Comparison of ENCODE assay signal across 8 cellular contexts in the genomic region with DNA sequence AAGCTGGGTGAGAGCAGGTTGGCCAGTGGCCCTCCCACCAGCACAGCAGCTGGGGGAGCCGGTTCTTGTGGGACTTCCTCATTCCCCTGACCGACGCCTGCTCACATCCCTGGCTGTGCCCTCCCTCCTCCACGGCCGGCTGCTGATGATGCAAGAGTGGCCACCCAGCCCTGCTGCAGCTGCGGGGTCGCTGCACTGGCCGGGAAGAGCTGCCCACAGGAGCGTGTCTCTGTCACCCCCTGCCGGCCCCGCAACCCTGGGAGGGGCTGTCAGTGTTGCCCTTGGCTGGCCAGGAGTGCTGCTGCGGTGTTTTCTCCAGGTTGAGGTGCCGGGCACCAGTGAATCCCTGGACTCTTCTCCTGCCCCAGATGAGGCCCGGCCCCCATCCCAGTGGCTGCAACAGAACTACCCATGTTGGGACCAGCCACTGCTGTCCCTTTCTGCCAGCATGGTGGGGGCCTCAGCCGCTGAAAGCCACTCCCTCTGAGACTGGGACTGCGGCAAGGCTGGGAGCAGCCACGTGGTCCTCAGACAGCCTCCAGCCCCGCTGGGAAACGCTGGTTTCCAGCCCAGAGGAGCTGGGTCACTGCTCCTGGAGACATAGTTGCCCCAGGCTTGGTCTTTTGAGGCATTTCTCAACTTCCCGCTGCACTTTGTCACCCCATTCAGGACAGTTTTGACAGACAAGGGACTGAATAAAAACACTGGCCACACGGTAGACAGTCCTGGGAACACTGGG. TPM values are rescaled to one million over a fixed set of nuclear protein-coding genes. Genes with fewer than 3 reads are reported as not detected.
A peak's percentile ranks its signal among the peaks of the same experiment; 100 is the strongest.
DNase-seq lines count a peak whose midpoint lies in the region; ATAC-seq, FAIRE-seq and TF ChIP-seq lines count a peak whose summit lies in the region.

No MANE protein-coding gene starts in this region.

- peaks cover 24% of the 10 kb centered on the region for H3K79me2 ChIP-seq in K562 (ENCODE audit: control insufficient read depth, insufficient read depth, low read length)

- ATAC-seq in K562: peak; percentile 81
- ATAC-seq in GM21423 (IDR thresholded peaks at IDR 0.05; ENCODE audit: unreplicated experiment): no peak

- POLR2A ChIA-PET in K562 (lab: Yijun Ruan, JAX): interaction anchor here (0.6 to 1.9 kb wide), 8 partner anchors 9 to 45 kb away, joined by 3 to 12 read pairs (median 4); a partner anchor contains a TSS

- under 1% methylated on average over 21 of the region's 21 CpGs for WGBS in K562 (ENCODE audit: insufficient coverage, low coverage, missing lambda C conversion rate)

- peak; percentile 30 to 47; a peak in 3 of 4 replicates for TF ChIP-seq RAD21 in K562 (CRISPR knock-in tag; conservative IDR thresholded peaks at IDR 0.05 in 1 of 2, IDR thresholded peaks at IDR 0.05 in 1 of 2)

- TF ChIP-seq CTCF in K562 (IDR thresholded peaks at IDR 0.05 in 2 of 3, conservative IDR thresholded peaks at IDR 0.05 in 1 of 3; ENCODE audit: insufficient read depth in 2 of 3, low read depth in 1 of 3, low read length in 3 of 3): peak; percentile 53 to 73 (median 55); a peak in 5 of 6 replicates

- in situ Hi-C loops in K562 (cut with MboI): no loop called here

- DNase-seq in EL (peak; percentile 87), NAMALWA (ENCODE audit: low spot score) (peak; percentile 63), K562 (ENCODE audit: extremely low read depth in 1 of 4, low spot score in 3 of 4) (peak; percentile 68 to 79 (median 72)), left kidney (ENCODE audit: low read depth, low spot score) (peak; percentile 92), NCI-H2081 treated with DMSO at 0.1 percent for 48 hours (lab: John Stamatoyannopoulos, UW) (no peak)
- DNase-seq in stimulated activated CD4-positive, alpha-beta T cell treated with anti-CD3 and anti-CD28 coated beads, Interleukin-15, amount 100 ng/mL, for 24 hours: no peak

- TF ChIP-seq EP300 in K562 (IDR thresholded peaks at IDR 0.05; ENCODE audit: low read length): no peak

- H3K4me3 ChIP-seq in K562: peak overlapping the region; percentile 55
- H3K4me3 ChIP-seq in subcutaneous abdominal adipose tissue (ENCODE audit: low read depth in 1 of 5, low read length in 5 of 5): peak overlapping the region; percentile 31 to 54 (median 48)

- H3K27ac ChIP-seq in K562 (ENCODE audit: extremely low read depth, low read depth, low read length): peak overlapping the region; percentile 79
- no peak overlapping the region for H3K27ac ChIP-seq in subcutaneous abdominal adipose tissue (ENCODE audit: low read depth, low read length)

- no peak for FAIRE-seq in K562 (lab: Jason Lieb, UNC)

- H3K9me3 ChIP-seq in K562 (replicated peaks; ENCODE audit: control insufficient read depth, insufficient read depth, low read depth, low read length): no peaks in the 10 kb centered on the region
- no peaks in the 10 kb centered on the region for H3K9me3 ChIP-seq in subcutaneous abdominal adipose tissue (ENCODE audit: control insufficient read depth in 5 of 5, low read length in 5 of 5)

- H3K4me2 ChIP-seq in K562 (ENCODE audit: insufficient read depth, low read length): peak overlapping the region; percentile 95

- H3K9ac ChIP-seq in K562 (ENCODE audit: insufficient read depth in 1 of 2, low read depth in 2 of 2, low read length in 2 of 2) (peak overlapping the region; percentile 89 to 93), subcutaneous abdominal adipose tissue (ENCODE audit: low read length in 5 of 5) (peak overlapping the region in 2 of 5 donors; percentile 52 to 64)

- H2AFZ ChIP-seq in K562 (ENCODE audit: low read depth, low read length): peak overlapping the region; percentile 79

- H3K9me1 ChIP-seq in K562 (ENCODE audit: control insufficient read depth, insufficient read depth, low read length): no peaks in the 10 kb centered on the region

- no peaks in the 10 kb centered on the region for H4K20me1 ChIP-seq in K562 (replicated peaks; ENCODE audit: control insufficient read depth, insufficient read depth, low read length)

- H3K27me3 ChIP-seq in K562 (ENCODE audit: control insufficient read depth in 2 of 2, insufficient read depth in 2 of 2, low read length in 2 of 2): no peaks in the 10 kb centered on the region
- no peaks in the 10 kb centered on the region for H3K27me3 ChIP-seq in subcutaneous abdominal adipose tissue (ENCODE audit: control insufficient read depth in 5 of 5, insufficient read depth in 4 of 5, low read length in 5 of 5)

- peaks cover 9 to 84% of the 10 kb centered on the region in 2 experiments; a peak in 4 of 5 replicates for H3K4me1 ChIP-seq in K562 (replicated peaks in 1 of 2; ENCODE audit: control insufficient read depth in 2 of 2, insufficient read depth in 2 of 2, low read length in 2 of 2)
- H3K4me1 ChIP-seq in subcutaneous abdominal adipose tissue (ENCODE audit: control insufficient read depth in 5 of 5, insufficient read depth in 5 of 5, low read length in 5 of 5): peaks cover 1 to 35% (median 20%) of the 10 kb centered on the region in 5 donors

- intact Hi-C loops in K562 (cut with micrococcal nuclease): no loop called here

- peaks cover 76% of the 10 kb centered on the region; the same call in 2 of the 3 replicates for H3K36me3 ChIP-seq in K562 (ENCODE audit: control insufficient read depth, insufficient read depth, low read length)
- H3K36me3 ChIP-seq in subcutaneous abdominal adipose tissue (ENCODE audit: control insufficient read depth in 5 of 5, insufficient read depth in 5 of 5, low read length in 5 of 5): peaks cover 0 to 6% (median 0%) of the 10 kb centered on the region in 5 donors

- no peak for TF ChIP-seq POLR2A in K562 (conservative IDR thresholded peaks at IDR 0.05)

- CTCF ChIA-PET in K562 (lab: Yijun Ruan, JAX; ENCODE audit: low intra/inter-chr PET ratio): no interaction called here

- BruUV-seq in K562 (replicated peaks; lab: Mats Ljungman, UMichigan): TSS peak; percentile 80

RNA-seq across cellular contexts. Expression of a gene that starts 0.7 kb away (rescaled TPM):
- 37.4 and 149 TPM in 2 replicates for total RNA-seq in K562 (2011; cell fraction: chromatin; rRNA removed; ENCODE audit: low replicate concordance)
- 92.6 and 92.9 TPM in 2 replicates for total RNA-seq in K562 (2011; cell fraction: nucleolus; rRNA removed)
- total RNA-seq in K562 (2011; cell fraction: nucleoplasm; rRNA removed): 39.7 and 46.5 TPM in 2 replicates
- total RNA-seq in K562 (2014; rRNA removed): 37.6 and 40.1 TPM in 2 replicates
- total RNA-seq in K562 (2014; rRNA removed; fragmentation: Illumina TruSeq; extraction: Trizol): 3.5 and 3.6 TPM in 2 replicates
- 14.6 and 15.8 TPM in 2 replicates for total RNA-seq in K562 (2015; rRNA removed; fragmentation: Illumina TruSeq; extraction: Trizol)
- 35.6 and 42.7 TPM in 2 replicates for total RNA-seq in K562 (2021)
- polyA plus RNA-seq in K562 (2011; rRNA removed): 9.7 and 27.8 TPM in 2 replicates
- polyA plus RNA-seq in K562 (2011; cell fraction: cytosol; rRNA removed): 10.5 and 13.4 TPM in 2 replicates
- 231 and 234 TPM in 2 replicates for polyA plus RNA-seq in K562 (2011; cell fraction: nucleus; rRNA removed)
- 21.9 and 61.0 TPM in 2 replicates for polyA plus RNA-seq in K562 (2012)
- 4.7 and 13.2 TPM in 2 replicates for polyA plus RNA-seq in K562 (2014; fragmentation: Illumina TruSeq; extraction: Trizol)
- polyA plus RNA-seq in K562 (2014; fragmentation: Nextera tagmentation; extraction: Ambion mirVana): 1 to 10 TPM; 1.7 to 2.0 TPM
- 40.4 and 53.0 TPM in 2 replicates for polyA plus RNA-seq in K562 (2014; rRNA removed)
- polyA minus RNA-seq in K562 (2011; rRNA and poly(A)+ RNA removed): 4.8 and 5.0 TPM in 2 replicates
- 7.2 and 12.8 TPM in 2 replicates for polyA minus RNA-seq in K562 (2011; cell fraction: cytosol; rRNA and poly(A)+ RNA removed)
- 25.8 and 55.4 TPM in 2 replicates for polyA minus RNA-seq in K562 (2011; cell fraction: nucleus; rRNA and poly(A)+ RNA removed)

RNA-seq across cellular contexts. Expression of a gene that starts 9.2 kb away (rescaled TPM):
- 3.5 and 12.0 TPM in 2 replicates for total RNA-seq in K562 (2011; cell fraction: chromatin; rRNA removed; ENCODE audit: low replicate concordance)
- 9.3 and 11.7 TPM in 2 replicates for total RNA-seq in K562 (2011; cell fraction: nucleolus; rRNA removed)
- 3.4 and 4.8 TPM in 2 replicates for total RNA-seq in K562 (2011; cell fraction: nucleoplasm; rRNA removed)
- total RNA-seq in K562 (2014; rRNA removed): 44.6 and 56.7 TPM in 2 replicates
- total RNA-seq in K562 (2014; rRNA removed; fragmentation: Illumina TruSeq; extraction: Trizol): 2.2 and 3.4 TPM in 2 replicates
- 10.0 and 10.8 TPM in 2 replicates for total RNA-seq in K562 (2015; rRNA removed; fragmentation: Illumina TruSeq; extraction: Trizol)
- 25.6 and 25.8 TPM in 2 replicates for total RNA-seq in K562 (2021)
- 3.1 and 3.2 TPM in 2 replicates for polyA plus RNA-seq in K562 (2011; rRNA removed)
- 7.6 and 27.3 TPM in 2 replicates for polyA plus RNA-seq in K562 (2011; cell fraction: cytosol; rRNA removed)
- 4.2 and 7.4 TPM in 2 replicates for polyA plus RNA-seq in K562 (2011; cell fraction: nucleus; rRNA removed)
- polyA plus RNA-seq in K562 (2012): 8.5 and 15.9 TPM in 2 replicates
- 2.2 and 4.2 TPM in 2 replicates for polyA plus RNA-seq in K562 (2014; fragmentation: Illumina TruSeq; extraction: Trizol)
- under 1 TPM; 0.17 to 0.36 TPM for polyA plus RNA-seq in K562 (2014; fragmentation: Nextera tagmentation; extraction: Ambion mirVana)
- polyA plus RNA-seq in K562 (2014; rRNA removed): 22.1 and 29.8 TPM in 2 replicates
- polyA minus RNA-seq in K562 (2011; rRNA and poly(A)+ RNA removed): 0.28 TPM in 1 of 2 replicates, not detected in the other
- polyA minus RNA-seq in K562 (2011; cell fraction: cytosol; rRNA and poly(A)+ RNA removed): 2.6 and 3.4 TPM in 2 replicates
- 2.9 and 3.6 TPM in 2 replicates for polyA minus RNA-seq in K562 (2011; cell fraction: nucleus; rRNA and poly(A)+ RNA removed)

RNA-seq across cellular contexts. Expression of a gene that starts 27.2 kb away (rescaled TPM):
- total RNA-seq in K562 (2011; cell fraction: chromatin; rRNA removed; ENCODE audit: low replicate concordance): 42.9 and 79.4 TPM in 2 replicates
- total RNA-seq in K562 (2011; cell fraction: nucleolus; rRNA removed): 32.0 TPM in 2 replicates
- 23.1 and 26.3 TPM in 2 replicates for total RNA-seq in K562 (2011; cell fraction: nucleoplasm; rRNA removed)
- 14.4 and 15.8 TPM in 2 replicates for total RNA-seq in K562 (2014; rRNA removed)
- total RNA-seq in K562 (2014; rRNA removed; fragmentation: Illumina TruSeq; extraction: Trizol): 7.1 and 8.8 TPM in 2 replicates
- 9.3 and 11.1 TPM in 2 replicates for total RNA-seq in K562 (2015; rRNA removed; fragmentation: Illumina TruSeq; extraction: Trizol)
- total RNA-seq in K562 (2021): 17.1 and 18.7 TPM in 2 replicates
- polyA plus RNA-seq in K562 (2011; rRNA removed): 4.4 and 4.5 TPM in 2 replicates
- polyA plus RNA-seq in K562 (2011; cell fraction: cytosol; rRNA removed): 3.2 and 7.4 TPM in 2 replicates
- polyA plus RNA-seq in K562 (2011; cell fraction: nucleus; rRNA removed): 16.1 and 32.6 TPM in 2 replicates
- 9.7 and 10.5 TPM in 2 replicates for polyA plus RNA-seq in K562 (2012)
- polyA plus RNA-seq in K562 (2014; fragmentation: Illumina TruSeq; extraction: Trizol): 8.8 and 9.0 TPM in 2 replicates
- polyA plus RNA-seq in K562 (2014; fragmentation: Nextera tagmentation; extraction: Ambion mirVana): under 1 TPM; 0.21 to 0.46 TPM
- 18.7 and 21.8 TPM in 2 replicates for polyA plus RNA-seq in K562 (2014; rRNA removed)
- 6.7 and 10.2 TPM in 2 replicates for polyA minus RNA-seq in K562 (2011; rRNA and poly(A)+ RNA removed)
- polyA minus RNA-seq in K562 (2011; cell fraction: cytosol; rRNA and poly(A)+ RNA removed): 6.1 and 7.4 TPM in 2 replicates
- polyA minus RNA-seq in K562 (2011; cell fraction: nucleus; rRNA and poly(A)+ RNA removed): 8.3 and 11.7 TPM in 2 replicates

RNA-seq across cellular contexts. Expression of a gene that starts 37.7 kb away (rescaled TPM):
- total RNA-seq in K562 (2011; cell fraction: chromatin; rRNA removed; ENCODE audit: low replicate concordance): 129 and 278 TPM in 2 replicates
- 185 and 197 TPM in 2 replicates for total RNA-seq in K562 (2011; cell fraction: nucleolus; rRNA removed)
- 143 and 151 TPM in 2 replicates for total RNA-seq in K562 (2011; cell fraction: nucleoplasm; rRNA removed)
- total RNA-seq in K562 (2014; rRNA removed) (79.0 and 88.8 TPM in 2 replicates), K562 (2014; rRNA removed; fragmentation: Illumina TruSeq; extraction: Trizol) (38.1 and 38.3 TPM in 2 replicates), K562 (2015; rRNA removed; fragmentation: Illumina TruSeq; extraction: Trizol) (61.3 and 65.5 TPM in 2 replicates), K562 (2021) (101 and 104 TPM in 2 replicates)
- polyA plus RNA-seq in K562 (2011; rRNA removed) (77.3 and 92.6 TPM in 2 replicates), K562 (2014; fragmentation: Illumina TruSeq; extraction: Trizol) (72.6 and 75.9 TPM in 2 replicates), K562 (2014; fragmentation: Nextera tagmentation; extraction: Ambion mirVana) (1 to 10 TPM; 6.7 to 9.6 TPM), K562 (2014; rRNA removed) (106 and 108 TPM in 2 replicates)
- polyA plus RNA-seq in K562 (2011; cell fraction: cytosol; rRNA removed): 45.3 and 59.9 TPM in 2 replicates
- polyA plus RNA-seq in K562 (2011; cell fraction: nucleus; rRNA removed): 432 and 490 TPM in 2 replicates
- 54.6 and 62.9 TPM in 2 replicates for polyA plus RNA-seq in K562 (2012)
- polyA minus RNA-seq in K562 (2011; rRNA and poly(A)+ RNA removed): 19.2 and 21.9 TPM in 2 replicates
- 33.9 and 46.1 TPM in 2 replicates for polyA minus RNA-seq in K562 (2011; cell fraction: cytosol; rRNA and poly(A)+ RNA removed)
- polyA minus RNA-seq in K562 (2011; cell fraction: nucleus; rRNA and poly(A)+ RNA removed): 76.5 and 84.3 TPM in 2 replicates

RNA-seq across cellular contexts. Expression of a gene that starts 37.7 kb away (rescaled TPM):
- total RNA-seq in K562 (2011; cell fraction: chromatin; rRNA removed; ENCODE audit: low replicate concordance): 255 and 404 TPM in 2 replicates
- 209 and 247 TPM in 2 replicates for total RNA-seq in K562 (2011; cell fraction: nucleolus; rRNA removed)
- total RNA-seq in K562 (2011; cell fraction: nucleoplasm; rRNA removed): 203 and 214 TPM in 2 replicates
- 86.6 and 111 TPM in 2 replicates for total RNA-seq in K562 (2014; rRNA removed)
- 82.4 and 104 TPM in 2 replicates for total RNA-seq in K562 (2014; rRNA removed; fragmentation: Illumina TruSeq; extraction: Trizol)
- 66.6 and 67.5 TPM in 2 replicates for total RNA-seq in K562 (2015; rRNA removed; fragmentation: Illumina TruSeq; extraction: Trizol)
- 118 and 139 TPM in 2 replicates for total RNA-seq in K562 (2021)
- polyA plus RNA-seq in K562 (2011; rRNA removed): 114 and 119 TPM in 2 replicates
- polyA plus RNA-seq in K562 (2011; cell fraction: cytosol; rRNA removed): 102 and 129 TPM in 2 replicates
- 346 and 387 TPM in 2 replicates for polyA plus RNA-seq in K562 (2011; cell fraction: nucleus; rRNA removed)
- polyA plus RNA-seq in K562 (2012): 65.8 and 181 TPM in 2 replicates
- polyA plus RNA-seq in K562 (2014; fragmentation: Illumina TruSeq; extraction: Trizol): 99.8 and 122 TPM in 2 replicates
- polyA plus RNA-seq in K562 (2014; fragmentation: Nextera tagmentation; extraction: Ambion mirVana): 10 to 100 TPM; 23.9 to 30.0 TPM
- 129 and 143 TPM in 2 replicates for polyA plus RNA-seq in K562 (2014; rRNA removed)
- polyA minus RNA-seq in K562 (2011; rRNA and poly(A)+ RNA removed): 81.4 and 83.2 TPM in 2 replicates
- polyA minus RNA-seq in K562 (2011; cell fraction: cytosol; rRNA and poly(A)+ RNA removed): 40.2 and 43.4 TPM in 2 replicates
- polyA minus RNA-seq in K562 (2011; cell fraction: nucleus; rRNA and poly(A)+ RNA removed): 68.0 and 90.1 TPM in 2 replicates

Comparison
In these comparisons a context has a peak if more than half of its experiments do, and no peak if none do; other contexts are left out.
1. DNase-seq: peak in EL (single experiment), NAMALWA (single experiment), K562 (4 of 4) and left kidney (single experiment); none in stimulated activated CD4-positive, alpha-beta T cell treated with anti-CD3 and anti-CD28 coated beads, Interleukin-15, amount 100 ng/mL, for 24 hours (single experiment) and NCI-H2081 treated with DMSO at 0.1 percent for 48 hours (single experiment).